In the genomic region with DNA sequence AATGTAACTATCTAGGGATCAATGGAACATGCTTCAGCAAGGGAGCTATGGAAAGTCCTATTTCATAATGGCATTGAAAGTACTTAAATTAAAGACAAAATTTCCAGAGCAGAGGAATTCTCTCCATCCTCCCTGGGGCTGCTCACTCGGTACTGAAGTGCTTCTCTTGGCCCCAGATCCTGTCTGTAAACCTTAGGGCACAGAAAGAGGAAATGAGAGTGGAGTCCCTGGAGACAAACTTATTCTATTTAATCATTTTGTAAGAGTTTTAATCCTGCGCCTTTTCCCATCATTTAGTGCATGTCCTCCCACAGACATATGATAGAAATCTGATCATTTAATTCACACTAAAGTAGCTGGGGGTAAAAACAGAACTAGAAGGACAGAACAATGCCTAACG, we compare ENCODE assay signal across 1 cellular context.
TF ChIP-seq lines count a peak whose summit lies in the region.

No MANE protein-coding gene starts in this region.

TF ChIP-seq in GM12878, 131 proteins besides CTCF, POLR2A, EP300 and RAD21 (continued from another document):
- TF ChIP-seq, protein P1, sequence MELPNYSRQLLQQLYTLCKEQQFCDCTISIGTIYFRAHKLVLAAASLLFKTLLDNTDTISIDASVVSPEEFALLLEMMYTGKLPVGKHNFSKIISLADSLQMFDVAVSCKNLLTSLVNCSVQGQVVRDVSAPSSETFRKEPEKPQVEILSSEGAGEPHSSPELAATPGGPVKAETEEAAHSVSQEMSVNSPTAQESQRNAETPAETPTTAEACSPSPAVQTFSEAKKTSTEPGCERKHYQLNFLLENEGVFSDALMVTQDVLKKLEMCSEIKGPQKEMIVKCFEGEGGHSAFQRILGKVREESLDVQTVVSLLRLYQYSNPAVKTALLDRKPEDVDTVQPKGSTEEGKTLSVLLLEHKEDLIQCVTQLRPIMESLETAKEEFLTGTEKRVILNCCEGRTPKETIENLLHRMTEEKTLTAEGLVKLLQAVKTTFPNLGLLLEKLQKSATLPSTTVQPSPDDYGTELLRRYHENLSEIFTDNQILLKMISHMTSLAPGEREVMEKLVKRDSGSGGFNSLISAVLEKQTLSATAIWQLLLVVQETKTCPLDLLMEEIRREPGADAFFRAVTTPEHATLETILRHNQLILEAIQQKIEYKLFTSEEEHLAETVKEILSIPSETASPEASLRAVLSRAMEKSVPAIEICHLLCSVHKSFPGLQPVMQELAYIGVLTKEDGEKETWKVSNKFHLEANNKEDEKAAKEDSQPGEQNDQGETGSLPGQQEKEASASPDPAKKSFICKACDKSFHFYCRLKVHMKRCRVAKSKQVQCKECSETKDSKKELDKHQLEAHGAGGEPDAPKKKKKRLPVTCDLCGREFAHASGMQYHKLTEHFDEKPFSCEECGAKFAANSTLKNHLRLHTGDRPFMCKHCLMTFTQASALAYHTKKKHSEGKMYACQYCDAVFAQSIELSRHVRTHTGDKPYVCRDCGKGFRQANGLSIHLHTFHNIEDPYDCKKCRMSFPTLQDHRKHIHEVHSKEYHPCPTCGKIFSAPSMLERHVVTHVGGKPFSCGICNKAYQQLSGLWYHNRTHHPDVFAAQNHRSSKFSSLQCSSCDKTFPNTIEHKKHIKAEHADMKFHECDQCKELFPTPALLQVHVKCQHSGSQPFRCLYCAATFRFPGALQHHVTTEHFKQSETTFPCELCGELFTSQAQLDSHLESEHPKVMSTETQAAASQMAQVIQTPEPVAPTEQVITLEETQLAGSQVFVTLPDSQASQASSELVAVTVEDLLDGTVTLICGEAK (IDR thresholded peaks at IDR 0.05; ENCODE audit: borderline replicate concordance), result no peak
- TF ChIP-seq IRF4 (IDR thresholded peaks at IDR 0.05; ENCODE audit: low read depth, low read length) (no peak), BMI1 (IDR thresholded peaks at IDR 0.05; ENCODE audit: borderline replicate concordance) (no peak), SPI1 (IDR thresholded peaks at IDR 0.05; ENCODE audit: borderline replicate concordance, insufficient read depth, low read depth, low read length) (peak; percentile 79; the same call in 1 of the 2 replicates), HCFC1 (IDR thresholded peaks at IDR 0.05; ENCODE audit: low read length) (no peak), MEF2B (IDR thresholded peaks at IDR 0.05; ENCODE audit: partially characterized antibody, poor library complexity, severe bottlenecking) (peak; percentile 40), SIN3A (IDR thresholded peaks at IDR 0.05; ENCODE audit: low read depth, low read length) (no peak), RCOR1 (conservative IDR thresholded peaks at IDR 0.05; ENCODE audit: low read depth, low read length) (no peak), RELA (IDR thresholded peaks at IDR 0.05; ENCODE audit: borderline replicate concordance, partially characterized antibody) (no peak), IKZF2 (IDR thresholded peaks at IDR 0.05) (no peak), NR2C1 (IDR thresholded peaks at IDR 0.05) (no peak)
- TF ChIP-seq, protein P2, sequence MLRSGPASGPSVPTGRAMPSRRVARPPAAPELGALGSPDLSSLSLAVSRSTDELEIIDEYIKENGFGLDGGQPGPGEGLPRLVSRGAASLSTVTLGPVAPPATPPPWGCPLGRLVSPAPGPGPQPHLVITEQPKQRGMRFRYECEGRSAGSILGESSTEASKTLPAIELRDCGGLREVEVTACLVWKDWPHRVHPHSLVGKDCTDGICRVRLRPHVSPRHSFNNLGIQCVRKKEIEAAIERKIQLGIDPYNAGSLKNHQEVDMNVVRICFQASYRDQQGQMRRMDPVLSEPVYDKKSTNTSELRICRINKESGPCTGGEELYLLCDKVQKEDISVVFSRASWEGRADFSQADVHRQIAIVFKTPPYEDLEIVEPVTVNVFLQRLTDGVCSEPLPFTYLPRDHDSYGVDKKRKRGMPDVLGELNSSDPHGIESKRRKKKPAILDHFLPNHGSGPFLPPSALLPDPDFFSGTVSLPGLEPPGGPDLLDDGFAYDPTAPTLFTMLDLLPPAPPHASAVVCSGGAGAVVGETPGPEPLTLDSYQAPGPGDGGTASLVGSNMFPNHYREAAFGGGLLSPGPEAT (IDR thresholded peaks at IDR 0.05; ENCODE audit: low read depth), result no peak
- TF ChIP-seq, protein P3, sequence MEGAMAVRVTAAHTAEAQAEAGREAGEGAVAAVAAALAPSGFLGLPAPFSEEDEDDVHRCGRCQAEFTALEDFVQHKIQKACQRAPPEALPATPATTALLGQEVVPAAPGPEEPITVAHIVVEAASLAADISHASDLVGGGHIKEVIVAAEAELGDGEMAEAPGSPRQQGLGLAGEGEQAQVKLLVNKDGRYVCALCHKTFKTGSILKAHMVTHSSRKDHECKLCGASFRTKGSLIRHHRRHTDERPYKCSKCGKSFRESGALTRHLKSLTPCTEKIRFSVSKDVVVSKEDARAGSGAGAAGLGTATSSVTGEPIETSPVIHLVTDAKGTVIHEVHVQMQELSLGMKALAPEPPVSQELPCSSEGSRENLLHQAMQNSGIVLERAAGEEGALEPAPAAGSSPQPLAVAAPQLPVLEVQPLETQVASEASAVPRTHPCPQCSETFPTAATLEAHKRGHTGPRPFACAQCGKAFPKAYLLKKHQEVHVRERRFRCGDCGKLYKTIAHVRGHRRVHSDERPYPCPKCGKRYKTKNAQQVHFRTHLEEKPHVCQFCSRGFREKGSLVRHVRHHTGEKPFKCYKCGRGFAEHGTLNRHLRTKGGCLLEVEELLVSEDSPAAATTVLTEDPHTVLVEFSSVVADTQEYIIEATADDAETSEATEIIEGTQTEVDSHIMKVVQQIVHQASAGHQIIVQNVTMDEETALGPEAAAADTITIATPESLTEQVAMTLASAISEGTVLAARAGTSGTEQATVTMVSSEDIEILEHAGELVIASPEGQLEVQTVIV (IDR thresholded peaks at IDR 0.05; ENCODE audit: borderline replicate concordance, partially characterized antibody), result no peak
- TF ChIP-seq, protein P4, sequence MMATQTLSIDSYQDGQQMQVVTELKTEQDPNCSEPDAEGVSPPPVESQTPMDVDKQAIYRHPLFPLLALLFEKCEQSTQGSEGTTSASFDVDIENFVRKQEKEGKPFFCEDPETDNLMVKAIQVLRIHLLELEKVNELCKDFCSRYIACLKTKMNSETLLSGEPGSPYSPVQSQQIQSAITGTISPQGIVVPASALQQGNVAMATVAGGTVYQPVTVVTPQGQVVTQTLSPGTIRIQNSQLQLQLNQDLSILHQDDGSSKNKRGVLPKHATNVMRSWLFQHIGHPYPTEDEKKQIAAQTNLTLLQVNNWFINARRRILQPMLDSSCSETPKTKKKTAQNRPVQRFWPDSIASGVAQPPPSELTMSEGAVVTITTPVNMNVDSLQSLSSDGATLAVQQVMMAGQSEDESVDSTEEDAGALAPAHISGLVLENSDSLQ (IDR thresholded peaks at IDR 0.05), result no peak
- TF ChIP-seq, protein P5, sequence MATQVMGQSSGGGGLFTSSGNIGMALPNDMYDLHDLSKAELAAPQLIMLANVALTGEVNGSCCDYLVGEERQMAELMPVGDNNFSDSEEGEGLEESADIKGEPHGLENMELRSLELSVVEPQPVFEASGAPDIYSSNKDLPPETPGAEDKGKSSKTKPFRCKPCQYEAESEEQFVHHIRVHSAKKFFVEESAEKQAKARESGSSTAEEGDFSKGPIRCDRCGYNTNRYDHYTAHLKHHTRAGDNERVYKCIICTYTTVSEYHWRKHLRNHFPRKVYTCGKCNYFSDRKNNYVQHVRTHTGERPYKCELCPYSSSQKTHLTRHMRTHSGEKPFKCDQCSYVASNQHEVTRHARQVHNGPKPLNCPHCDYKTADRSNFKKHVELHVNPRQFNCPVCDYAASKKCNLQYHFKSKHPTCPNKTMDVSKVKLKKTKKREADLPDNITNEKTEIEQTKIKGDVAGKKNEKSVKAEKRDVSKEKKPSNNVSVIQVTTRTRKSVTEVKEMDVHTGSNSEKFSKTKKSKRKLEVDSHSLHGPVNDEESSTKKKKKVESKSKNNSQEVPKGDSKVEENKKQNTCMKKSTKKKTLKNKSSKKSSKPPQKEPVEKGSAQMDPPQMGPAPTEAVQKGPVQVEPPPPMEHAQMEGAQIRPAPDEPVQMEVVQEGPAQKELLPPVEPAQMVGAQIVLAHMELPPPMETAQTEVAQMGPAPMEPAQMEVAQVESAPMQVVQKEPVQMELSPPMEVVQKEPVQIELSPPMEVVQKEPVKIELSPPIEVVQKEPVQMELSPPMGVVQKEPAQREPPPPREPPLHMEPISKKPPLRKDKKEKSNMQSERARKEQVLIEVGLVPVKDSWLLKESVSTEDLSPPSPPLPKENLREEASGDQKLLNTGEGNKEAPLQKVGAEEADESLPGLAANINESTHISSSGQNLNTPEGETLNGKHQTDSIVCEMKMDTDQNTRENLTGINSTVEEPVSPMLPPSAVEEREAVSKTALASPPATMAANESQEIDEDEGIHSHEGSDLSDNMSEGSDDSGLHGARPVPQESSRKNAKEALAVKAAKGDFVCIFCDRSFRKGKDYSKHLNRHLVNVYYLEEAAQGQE (IDR thresholded peaks at IDR 0.05; ENCODE audit: low read depth, low read length), result no peak
TF ChIP-seq in GM12878: peak in this region for 2.
